9 cellular contexts compared by ENCODE assay signal in the genomic region with DNA sequence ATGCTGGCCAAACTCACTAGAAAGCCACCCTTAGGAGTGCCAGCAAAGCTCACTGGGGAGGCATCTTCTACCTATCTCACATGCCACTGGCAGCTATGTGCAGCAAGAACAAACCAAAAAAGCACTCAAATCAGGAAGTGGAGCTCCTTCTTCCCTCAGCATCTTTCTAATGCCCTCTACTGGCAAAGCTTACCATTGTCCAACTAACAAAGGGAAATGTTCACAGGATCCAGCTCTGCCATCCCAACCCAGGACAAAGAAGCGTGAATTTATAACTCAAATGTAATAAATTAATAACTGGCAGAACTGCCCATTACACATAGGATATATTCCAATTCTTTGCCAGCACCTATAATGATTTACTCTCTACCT. TPM values are rescaled to one million over a fixed set of nuclear protein-coding genes. Genes with fewer than 3 reads are reported as not detected.
A peak's percentile ranks its signal among the peaks of the same experiment; 100 is the strongest.
DNase-seq lines count a peak whose midpoint lies in the region; ATAC-seq and TF ChIP-seq lines count a peak whose summit lies in the region.
"Had no signal": no experiment of that assay in that cellular context is flagged by ENCODE, and none has a peak within 500 bp of the region (broad histone marks: within the 10 kb centered on the region; RNA-seq: fewer than 3 reads in every experiment).

No MANE protein-coding gene starts in this region.

- TF ChIP-seq CTCF in activated CD8-positive, alpha-beta T cell treated with anti-CD3 and anti-CD28 coated beads for 36 hours (IDR thresholded peaks at IDR 0.05) = peak; percentile 50
- peak; percentile 27 to 36 for TF ChIP-seq CTCF in left lung (IDR thresholded peaks at IDR 0.05)

- intact Hi-C loops in activated CD8-positive, alpha-beta T cell treated with anti-CD3 and anti-CD28 coated beads for 36 hours (cut with micrococcal nuclease) = no loop called here
- intact Hi-C loops in left lung (cut with DNase I) = no loop called here

- H3K36me3 ChIP-seq in left lung = no peaks in the 10 kb centered on the region
- H3K36me3 ChIP-seq: BLaER1 treated with 17β-estradiol and CSF1 and Interleukin-3, amounts not matched to agents 10 nM and 100 nM had no signal

- H3K4me1 ChIP-seq in left lung = no peaks in the 10 kb centered on the region
- H3K4me1 ChIP-seq: BLaER1 treated with 17β-estradiol and CSF1 and Interleukin-3, amounts not matched to agents 10 nM and 100 nM had no signal

- CTCF ChIA-PET in activated CD8-positive, alpha-beta T cell treated with anti-CD3 and anti-CD28 coated beads for 36 hours (lab: Charles Lee) = interaction anchor here (0.9 to 3.2 kb wide), 19 partner anchors 9 to 228 kb away, joined by 3 to 23 read pairs (median 4); no protein-coding TSS in a partner anchor

- peaks cover 23% of the 10 kb centered on the region for H3K4me1 Mint-ChIP-seq in activated CD8-positive, alpha-beta T cell treated with anti-CD3 and anti-CD28 coated beads for 36 hours (ENCODE audit: low read depth)
- peaks cover 10% of the 10 kb centered on the region for H3K4me1 Mint-ChIP-seq in activated naive CD8-positive, alpha-beta T cell treated with anti-CD3 and anti-CD28 coated beads, Interleukin-2, amount 50 U/mL, for 24 hours

- no peaks in the 10 kb centered on the region for H3K27me3 Mint-ChIP-seq in activated CD8-positive, alpha-beta T cell treated with anti-CD3 and anti-CD28 coated beads for 36 hours
- no peaks in the 10 kb centered on the region for H3K27me3 Mint-ChIP-seq in activated naive CD8-positive, alpha-beta T cell treated with anti-CD3 and anti-CD28 coated beads, Interleukin-2, amount 50 U/mL, for 24 hours

- H3K27ac ChIP-seq in left lung = no peak overlapping the region
- H3K27ac ChIP-seq: BLaER1 treated with 17β-estradiol and CSF1 and Interleukin-3, amounts not matched to agents 10 nM and 100 nM had no signal

- no peak overlapping the region for H3K27ac Mint-ChIP-seq in activated CD8-positive, alpha-beta T cell treated with anti-CD3 and anti-CD28 coated beads for 36 hours
- H3K27ac Mint-ChIP-seq in activated naive CD8-positive, alpha-beta T cell treated with anti-CD3 and anti-CD28 coated beads, Interleukin-2, amount 50 U/mL, for 24 hours = no peak overlapping the region

- peaks cover 0 to 6% of the 10 kb centered on the region in 2 donors for H3K9me3 ChIP-seq in left lung

- no peak overlapping the region for H3K4me3 Mint-ChIP-seq in activated CD8-positive, alpha-beta T cell treated with anti-CD3 and anti-CD28 coated beads for 36 hours
- no peak overlapping the region for H3K4me3 Mint-ChIP-seq in activated naive CD8-positive, alpha-beta T cell treated with anti-CD3 and anti-CD28 coated beads, Interleukin-2, amount 50 U/mL, for 24 hours

- H3K27me3 ChIP-seq in left lung = no peaks in the 10 kb centered on the region
- H3K27me3 ChIP-seq: BLaER1 treated with 17β-estradiol and CSF1 and Interleukin-3, amounts not matched to agents 10 nM and 100 nM had no signal

- peaks cover 3% of the 10 kb centered on the region for H3K36me3 Mint-ChIP-seq in activated CD8-positive, alpha-beta T cell treated with anti-CD3 and anti-CD28 coated beads for 36 hours (ENCODE audit: low read depth)
- peaks cover 4% of the 10 kb centered on the region for H3K36me3 Mint-ChIP-seq in activated naive CD8-positive, alpha-beta T cell treated with anti-CD3 and anti-CD28 coated beads, Interleukin-2, amount 50 U/mL, for 24 hours (ENCODE audit: low read depth)

- H3K9me3 Mint-ChIP-seq in activated CD8-positive, alpha-beta T cell treated with anti-CD3 and anti-CD28 coated beads for 36 hours = peaks cover 5% of the 10 kb centered on the region
- H3K9me3 Mint-ChIP-seq in activated naive CD8-positive, alpha-beta T cell treated with anti-CD3 and anti-CD28 coated beads, Interleukin-2, amount 50 U/mL, for 24 hours = peaks cover 20% of the 10 kb centered on the region

- ATAC-seq in GM21529 (IDR thresholded peaks at IDR 0.05; ENCODE audit: unreplicated experiment) (peak; percentile 90), left lung (peak; percentile 47), GM19324 (IDR thresholded peaks at IDR 0.05; ENCODE audit: low FRiP score, unreplicated experiment) (no peak)
- no peak for ATAC-seq in activated CD8-positive, alpha-beta T cell treated with anti-CD3 and anti-CD28 coated beads for 36 hours
- no peak for ATAC-seq in activated naive CD8-positive, alpha-beta T cell treated with anti-CD3 and anti-CD28 coated beads, Interleukin-2, amount 50 U/mL, for 24 hours

- peak; percentile 31 for DNase-seq in NCI-H1694 treated with DMSO at 0.1 percent for 48 hours (lab: John Stamatoyannopoulos, UW)
- no peak for DNase-seq in NCI-H1694 (lab: John Stamatoyannopoulos, UW)
- DNase-seq in Kasumi-1 (lab: John Stamatoyannopoulos, UW) = peak; percentile 63 to 70
- no peak for DNase-seq in activated CD8-positive, alpha-beta T cell treated with anti-CD3 and anti-CD28 coated beads for 36 hours
- no peak for DNase-seq in left lung
- no peak for DNase-seq in activated naive CD8-positive, alpha-beta T cell treated with anti-CD3 and anti-CD28 coated beads, Interleukin-2, amount 50 U/mL, for 24 hours

- no peak overlapping the region for H3K4me3 ChIP-seq in left lung
- H3K4me3 ChIP-seq: BLaER1 treated with 17β-estradiol and CSF1 and Interleukin-3, amounts not matched to agents 10 nM and 100 nM had no signal

- POLR2A ChIA-PET in activated CD8-positive, alpha-beta T cell treated with anti-CD3 and anti-CD28 coated beads for 36 hours (lab: Charles Lee) = no interaction called here

RNA-seq across cellular contexts. Expression of gene LEPR, which starts 38.9 kb away (rescaled TPM):
- total RNA-seq in activated CD8-positive, alpha-beta T cell treated with anti-CD3 and anti-CD28 coated beads for 36 hours = 1 to 10 TPM; 3.0 TPM
- total RNA-seq in left lung = 10 to 100 TPM; 16.6 to 24.7 TPM

RNA-seq across cellular contexts. Expression of gene LEPROT, which starts 38.9 kb away (rescaled TPM):
- 10 to 100 TPM; 11.3 to 12.6 TPM for total RNA-seq in activated CD8-positive, alpha-beta T cell treated with anti-CD3 and anti-CD28 coated beads for 36 hours
- 100 to 1,000 TPM; 114 to 132 TPM for total RNA-seq in left lung

Comparison
In these comparisons a context has a peak if more than half of its experiments do, and no peak if none do; other contexts are left out.
1. DNase-seq: peak in NCI-H1694 treated with DMSO at 0.1 percent for 48 hours (single experiment) and Kasumi-1 (2 of 2); none in NCI-H1694 (single experiment), activated CD8-positive, alpha-beta T cell treated with anti-CD3 and anti-CD28 coated beads for 36 hours (single experiment), left lung (0 of 2) and activated naive CD8-positive, alpha-beta T cell treated with anti-CD3 and anti-CD28 coated beads, Interleukin-2, amount 50 U/mL, for 24 hours (single experiment).
2. ATAC-seq: peak in GM21529 (single experiment) and left lung (single experiment); none in activated CD8-positive, alpha-beta T cell treated with anti-CD3 and anti-CD28 coated beads for 36 hours (single experiment), GM19324 (single experiment) and activated naive CD8-positive, alpha-beta T cell treated with anti-CD3 and anti-CD28 coated beads, Interleukin-2, amount 50 U/mL, for 24 hours (single experiment).
3. RNA of gene LEPR, which starts 38.9 kb away (total RNA-seq): 16.6 to 24.7 TPM in left lung; 3.0 TPM in activated CD8-positive, alpha-beta T cell treated with anti-CD3 and anti-CD28 coated beads for 36 hours; every median in the first group is over 4 times any median in the second.
4. RNA of gene LEPROT, which starts 38.9 kb away (total RNA-seq): 114 to 132 TPM in left lung; 11.3 to 12.6 TPM in activated CD8-positive, alpha-beta T cell treated with anti-CD3 and anti-CD28 coated beads for 36 hours; every median in the first group is over 4 times any median in the second.